Comparison of ENCODE assay signal across 1 cellular context in genomic region chr18:2716394-2717326, GRCh38.
TF ChIP-seq lines count a peak whose summit lies in the region.

No MANE protein-coding gene starts in this region.

TF ChIP-seq in SK-N-SH treated with all-trans-retinoic acid at 6 μM for 48 hours, 23 proteins besides CTCF, POLR2A, EP300 and RAD21 (continued from another document):
- TF ChIP-seq TSHZ2 (CRISPR knock-in tag; IDR thresholded peaks at IDR 0.05), result no peak
- TF ChIP-seq PATZ1 (CRISPR knock-in tag; IDR thresholded peaks at IDR 0.05; ENCODE audit: borderline replicate concordance), result no peak
- no peak for TF ChIP-seq ZNF70 (CRISPR knock-in tag; IDR thresholded peaks at IDR 0.05)
